20 cellular contexts compared by ENCODE assay signal in the genomic region with DNA sequence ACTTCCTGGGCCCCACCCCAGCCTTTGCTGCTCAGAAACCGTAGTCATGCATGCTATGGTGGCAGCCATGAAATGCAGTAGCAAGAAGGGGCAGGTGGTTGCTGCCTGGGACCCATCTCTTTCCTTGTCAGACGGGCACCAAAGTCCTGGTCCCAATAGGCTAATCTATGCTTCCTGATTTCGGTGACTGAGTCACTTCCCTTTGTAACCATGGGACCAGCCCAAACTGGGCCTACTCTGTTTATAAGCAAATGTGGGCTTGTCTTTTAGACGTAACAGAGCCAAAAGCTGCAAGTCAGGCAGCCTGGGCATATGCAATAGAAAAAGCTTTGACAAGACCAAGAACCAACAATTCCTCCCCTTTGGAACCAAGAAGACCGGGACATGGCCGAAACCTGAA.
"Had no signal": no experiment of that assay in that cellular context is flagged by ENCODE, and none has a peak within 500 bp of the region (broad histone marks: within the 10 kb centered on the region; RNA-seq: fewer than 3 reads in every experiment).

No MANE protein-coding gene starts in this region.

- H3K27me3 ChIP-seq: neutrophil, sigmoid colon, testis, tibial nerve, upper lobe of right lung, vagina had no signal

- H3K9me3 Mint-ChIP-seq: naive thymus-derived CD8-positive, alpha-beta T cell; stimulated activated naive B cell treated with anti-CD40 and anti-IgM and Interleukin-4, amounts not matched to agents 10 μg/mL and 1 μg/mL and 100 μg/mL, for 72 hours; stimulated activated naive CD8-positive, alpha-beta T cell treated with anti-CD3 and anti-CD28 coated beads, Interleukin-15, amount 100 ng/mL, for 72 hours had no signal

- H3K36me3 Mint-ChIP-seq: naive thymus-derived CD8-positive, alpha-beta T cell; stimulated activated naive B cell treated with anti-CD40 and anti-IgM and Interleukin-4, amounts not matched to agents 10 μg/mL and 1 μg/mL and 100 μg/mL, for 72 hours had no signal

- H3K27ac Mint-ChIP-seq: naive thymus-derived CD8-positive, alpha-beta T cell; stimulated activated naive B cell treated with anti-CD40 and anti-IgM and Interleukin-4, amounts not matched to agents 10 μg/mL and 1 μg/mL and 100 μg/mL, for 72 hours; stimulated activated naive CD8-positive, alpha-beta T cell treated with anti-CD3 and anti-CD28 coated beads, Interleukin-15, amount 100 ng/mL, for 72 hours had no signal

- H3K4me3 Mint-ChIP-seq: naive thymus-derived CD8-positive, alpha-beta T cell; stimulated activated naive B cell treated with anti-CD40 and anti-IgM and Interleukin-4, amounts not matched to agents 10 μg/mL and 1 μg/mL and 100 μg/mL, for 72 hours; stimulated activated naive CD8-positive, alpha-beta T cell treated with anti-CD3 and anti-CD28 coated beads, Interleukin-15, amount 100 ng/mL, for 72 hours had no signal

- H3K4me1 ChIP-seq: heart left ventricle, sigmoid colon, testis, tibial nerve, upper lobe of right lung, vagina had no signal

- H3K4me1 Mint-ChIP-seq: naive thymus-derived CD8-positive, alpha-beta T cell; stimulated activated naive B cell treated with anti-CD40 and anti-IgM and Interleukin-4, amounts not matched to agents 10 μg/mL and 1 μg/mL and 100 μg/mL, for 72 hours; stimulated activated naive CD8-positive, alpha-beta T cell treated with anti-CD3 and anti-CD28 coated beads, Interleukin-15, amount 100 ng/mL, for 72 hours had no signal

- H3K4me3 ChIP-seq: heart left ventricle, sigmoid colon, skin epidermis, testis, tibial nerve, upper lobe of right lung, vagina had no signal

- H3K36me3 ChIP-seq: heart left ventricle, neutrophil, sigmoid colon, tibial nerve, upper lobe of right lung, vagina had no signal

- DNase-seq: dermis blood vessel endothelial cell; effector CD4-positive, alpha-beta T cell; foreskin melanocyte; heart left ventricle; hippocampal formation; islet precursor cell; mammary epithelial cell; naive thymus-derived CD8-positive, alpha-beta T cell; posterior cingulate gyrus; sigmoid colon; stimulated activated CD4-positive, alpha-beta T cell treated with anti-CD3 and anti-CD28 coated beads, Interleukin-2, amount 100 ng/mL, for 24 hours; stimulated activated CD4-positive, alpha-beta T cell treated with anti-CD3 and anti-CD28 coated beads, Interleukin-4, amount 100 ng/mL, for 4 hours; stimulated activated naive B cell treated with anti-CD40 and anti-IgM and Interleukin-4, amounts not matched to agents 10 μg/mL and 1 μg/mL and 100 μg/mL, for 72 hours; stimulated activated naive CD8-positive, alpha-beta T cell treated with anti-CD3 and anti-CD28 coated beads, Interleukin-15, amount 100 ng/mL, for 72 hours; testis; upper lobe of right lung had no signal

- H3K27ac ChIP-seq: heart left ventricle, neutrophil, sigmoid colon, skin epidermis, testis, tibial nerve, upper lobe of right lung, vagina had no signal

- H3K9me3 ChIP-seq: heart left ventricle, neutrophil, sigmoid colon, testis, upper lobe of right lung, vagina had no signal
